26 cellular contexts compared by ENCODE assay signal in the genomic region with DNA sequence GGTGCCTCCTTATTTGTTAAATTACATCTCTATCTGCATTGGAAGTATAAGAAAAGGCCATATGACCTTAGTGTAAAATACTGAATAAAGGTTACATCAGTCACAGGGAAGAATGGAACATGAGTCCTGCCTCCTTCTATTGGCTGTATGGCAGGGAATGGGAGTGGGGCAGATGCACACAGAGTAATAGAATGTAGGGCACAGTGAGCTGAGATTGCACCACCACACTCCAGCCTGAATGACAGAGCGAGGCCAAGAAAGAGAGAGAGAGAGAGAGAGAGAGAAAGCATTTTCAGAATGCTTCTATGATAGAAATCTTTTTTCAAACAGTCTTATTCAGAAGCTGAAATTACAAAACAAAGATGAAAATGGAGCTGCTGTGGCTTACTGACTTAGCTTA. TPM values are rescaled to one million over a fixed set of nuclear protein-coding genes. Genes with fewer than 3 reads are reported as not detected.
"Had no signal": no experiment of that assay in that cellular context is flagged by ENCODE, and none has a peak within 500 bp of the region (broad histone marks: within the 10 kb centered on the region; RNA-seq: fewer than 3 reads in every experiment).

No MANE protein-coding gene starts in this region.

- H3K9me3 ChIP-seq: body of pancreas, left lung, prostate gland, right atrium auricular region, suprapubic skin, transverse colon, uterus had no signal

- H3K4me3 ChIP-seq: body of pancreas, left lung, prostate gland, right atrium auricular region, skin epidermis, suprapubic skin, transverse colon, uterus had no signal

- H3K4me1 Mint-ChIP-seq: central memory CD8-positive, alpha-beta T cell; naive B cell had no signal

- H3K4me1 ChIP-seq: body of pancreas, left lung, prostate gland, right atrium auricular region, suprapubic skin, transverse colon, uterus had no signal

- H3K36me3 ChIP-seq: left lung, prostate gland, right atrium auricular region, suprapubic skin, transverse colon, uterus, WERI-Rb-1 had no signal

- ATAC-seq: activated naive CD4-positive, alpha-beta T cell treated with anti-CD3 and anti-CD28 coated beads, Interleukin-2, amount 50 U/mL, for 72 hours; body of pancreas; left lung had no signal

- DNase-seq: activated CD4-positive, alpha-beta T cell treated with anti-CD3 and anti-CD28 coated beads, Interleukin-2, amount 50 U/mL, for 48 hours; activated gamma-delta T cell treated with Interleukin-2 at 50 U/mL for 16 hours; activated T-cell treated with anti-CD3 and anti-CD28 coated beads for 4 hours; amygdala; body of pancreas; effector memory CD4-positive, alpha-beta T cell; kidney; left lung; naive B cell; transverse colon; uterus; WERI-Rb-1 had no signal

- H3K27ac Mint-ChIP-seq: activated naive CD4-positive, alpha-beta T cell treated with anti-CD3 and anti-CD28 coated beads, Interleukin-2, amount 50 U/mL, for 72 hours; activated T-helper 1 cell treated with anti-CD3 and anti-CD28 coated beads, Interleukin-12 subunit alpha, Interleukin-12 subunit beta, Interleukin-2, Interleukin-4 antibody, amounts not matched to agents 30 ng/mL and 10 ng/mL and 1 ng/mL, durations not matched to agents 14 hours and 24 hours and 36 hours; naive B cell; stimulated activated naive CD8-positive, alpha-beta T cell treated with anti-CD3 and anti-CD28 coated beads, Interleukin-15, Interleukin-2, amounts not matched to agents 100 ng/mL and 50 ng/mL, for 24 hours had no signal

- H3K9me3 Mint-ChIP-seq: activated naive CD4-positive, alpha-beta T cell treated with anti-CD3 and anti-CD28 coated beads, Interleukin-2, amount 50 U/mL, for 72 hours; activated T-helper 1 cell treated with anti-CD3 and anti-CD28 coated beads, Interleukin-12 subunit alpha, Interleukin-12 subunit beta, Interleukin-2, Interleukin-4 antibody, amounts not matched to agents 30 ng/mL and 10 ng/mL and 1 ng/mL, durations not matched to agents 14 hours and 24 hours and 36 hours; central memory CD8-positive, alpha-beta T cell; naive B cell; neural crest cell; stimulated activated naive CD8-positive, alpha-beta T cell treated with anti-CD3 and anti-CD28 coated beads, Interleukin-15, Interleukin-2, amounts not matched to agents 100 ng/mL and 50 ng/mL, for 24 hours had no signal

- H3K27ac ChIP-seq: body of pancreas, left lung, prostate gland, right atrium auricular region, skin epidermis, suprapubic skin, transverse colon, uterus, WERI-Rb-1 had no signal

- H3K4me3 Mint-ChIP-seq: activated T-helper 1 cell treated with anti-CD3 and anti-CD28 coated beads, Interleukin-12 subunit alpha, Interleukin-12 subunit beta, Interleukin-2, Interleukin-4 antibody, amounts not matched to agents 30 ng/mL and 10 ng/mL and 1 ng/mL, durations not matched to agents 14 hours and 24 hours and 36 hours; central memory CD8-positive, alpha-beta T cell; naive B cell; neural crest cell; stimulated activated naive CD8-positive, alpha-beta T cell treated with anti-CD3 and anti-CD28 coated beads, Interleukin-15, Interleukin-2, amounts not matched to agents 100 ng/mL and 50 ng/mL, for 24 hours had no signal

- H3K36me3 Mint-ChIP-seq: activated naive CD4-positive, alpha-beta T cell treated with anti-CD3 and anti-CD28 coated beads, Interleukin-2, amount 50 U/mL, for 72 hours; naive B cell had no signal

RNA-seq across cellular contexts. Expression of gene SLN, which starts 58.8 kb away (rescaled TPM):
- total RNA-seq: activated naive CD4-positive, alpha-beta T cell treated with anti-CD3 and anti-CD28 coated beads, Interleukin-2, amount 50 U/mL, for 72 hours; activated T-helper 1 cell treated with anti-CD3 and anti-CD28 coated beads, Interleukin-12 subunit alpha, Interleukin-12 subunit beta, Interleukin-2, Interleukin-4 antibody, amounts not matched to agents 30 ng/mL and 10 ng/mL and 1 ng/mL, durations not matched to agents 14 hours and 24 hours and 36 hours; endothelial cell of umbilical vein; fibroblast of lung; kidney; mononuclear cell; neural crest cell; osteocyte; T-helper 1 cell treated with Interleukin-12 subunit alpha and Interleukin-12 subunit beta and Interleukin-4 antibody, amounts not matched to agents 30 ng/mL and 1 ng/mL, for 36 hours had no signal
- polyA plus RNA-seq: fibroblast of lung had no signal
